In the genomic region with DNA sequence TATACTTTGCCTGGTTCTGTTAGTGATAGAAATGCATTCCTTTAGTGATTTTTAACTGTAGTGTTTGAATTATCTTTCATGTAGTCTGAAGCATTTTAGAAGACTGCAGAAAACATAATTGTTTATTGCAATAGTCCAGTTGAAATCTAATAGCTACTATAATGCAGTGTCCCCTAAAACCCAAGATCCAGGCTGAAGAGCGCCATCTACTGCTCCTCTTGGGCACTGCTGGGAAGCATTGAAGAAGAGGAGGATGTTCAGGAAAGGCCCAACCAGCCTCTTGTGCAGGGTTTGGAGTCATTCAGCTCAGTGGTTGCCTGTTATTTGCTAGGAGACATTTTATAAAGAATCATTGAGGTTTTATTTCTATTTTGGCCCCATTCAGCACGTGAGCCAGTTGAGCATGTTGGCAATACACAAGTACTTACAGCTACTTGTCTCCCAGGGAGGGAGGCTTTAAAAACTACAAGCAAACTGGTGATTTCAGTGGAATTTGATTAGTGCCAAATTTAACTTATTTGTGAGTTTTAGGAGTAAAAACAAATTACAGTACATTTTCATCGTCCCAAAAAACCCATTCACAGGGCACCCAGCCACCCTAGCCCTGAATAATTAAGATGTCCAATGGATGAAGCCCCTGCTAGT, we compare ENCODE assay signal across 8 cellular contexts.
DNase-seq lines count a peak whose midpoint lies in the region; ATAC-seq and TF ChIP-seq lines count a peak whose summit lies in the region.

No MANE protein-coding gene starts in this region.

- no peaks in the 10 kb centered on the region for H3K27me3 ChIP-seq in MM.1S (replicated peaks; ENCODE audit: insufficient read depth, low read length)
- no peaks in the 10 kb centered on the region for H3K27me3 ChIP-seq in right atrium auricular region

- H3K9me2 ChIP-seq in MM.1S (replicated peaks; ENCODE audit: insufficient read depth, low read length), result no peaks in the 10 kb centered on the region

- no peak overlapping the region for H3K4me3 ChIP-seq in MM.1S (ENCODE audit: low read length)
- no peak overlapping the region for H3K4me3 ChIP-seq in right atrium auricular region

- H4K20me1 ChIP-seq in MM.1S (ENCODE audit: insufficient read depth, low read length), result no peaks in the 10 kb centered on the region

- no peaks in the 10 kb centered on the region for H3F3A ChIP-seq in MM.1S (ENCODE audit: insufficient read depth, low read length)

- intact Hi-C loops in sciatic nerve (cut with DNase I), result no loop called here

- H3K79me2 ChIP-seq in MM.1S (ENCODE audit: low read length), result no peaks in the 10 kb centered on the region

- no peak overlapping the region for H3K9ac ChIP-seq in MM.1S (ENCODE audit: low read length)

- H3K9me3 ChIP-seq in MM.1S (replicated peaks; ENCODE audit: insufficient read depth, low read length), result no peaks in the 10 kb centered on the region
- H3K9me3 ChIP-seq in right atrium auricular region, result no peaks in the 10 kb centered on the region

- in situ Hi-C loops in G401 (cut with HindIII; ENCODE audit: low sequenced_read_pairs), result no loop called here

- H3K4me2 ChIP-seq in MM.1S (ENCODE audit: low read depth, low read length), result no peak overlapping the region

- H3K4me1 ChIP-seq in MM.1S (ENCODE audit: low read length), result no peaks in the 10 kb centered on the region
- peaks cover 0 to 17% of the 10 kb centered on the region in 2 donors for H3K4me1 ChIP-seq in right atrium auricular region

- H3K27ac ChIP-seq in MM.1S (ENCODE audit: low read length), result no peak overlapping the region
- H3K27ac ChIP-seq in right atrium auricular region, result no peak overlapping the region

- TF ChIP-seq CTCF in MM.1S (IDR thresholded peaks at IDR 0.05; ENCODE audit: low read length) (peak; percentile 99), right atrium auricular region (IDR thresholded peaks at IDR 0.05) (peak; percentile 94 to 95)

- DNase-seq in G401 (ENCODE audit: low spot score), result peak; percentile 85
- DNase-seq in MM.1S, result peak; percentile 56
- DNase-seq in T-helper 1 cell, result peak in 4 of 5 donors; percentile 19 to 52 (median 38)
- DNase-seq in amygdala (lab: John Stamatoyannopoulos, UW), result peak in 43 of 56 donors; percentile 6 to 90 (median 49)
- peak; percentile 83 for DNase-seq in right atrium auricular region (ENCODE audit: low spot score)
- DNase-seq in sciatic nerve (ENCODE audit: low spot score), result peak; percentile 83

- peak; percentile 89 for ATAC-seq in sciatic nerve
- ATAC-seq in GM21367 (IDR thresholded peaks at IDR 0.05; ENCODE audit: unreplicated experiment), result no peak
- ATAC-seq in HG03097 (IDR thresholded peaks at IDR 0.05; ENCODE audit: low FRiP score, unreplicated experiment), result no peak

- no peak overlapping the region for H2AFZ ChIP-seq in MM.1S (ENCODE audit: low read length)

- H3K36me3 ChIP-seq in MM.1S (replicated peaks; ENCODE audit: insufficient read depth, low read length), result no peaks in the 10 kb centered on the region
- peaks cover 33% of the 10 kb centered on the region for H3K36me3 ChIP-seq in right atrium auricular region
